Comparison of ENCODE assay signal across 27 cellular contexts in genomic region chr5:6319116-6319515, GRCh38. TPM values are rescaled to one million over a fixed set of nuclear protein-coding genes. Genes with fewer than 3 reads are reported as not detected.
A peak's percentile ranks its signal among the peaks of the same experiment; 100 is the strongest.
DNase-seq lines count a peak whose midpoint lies in the region; ATAC-seq, FAIRE-seq and TF ChIP-seq lines count a peak whose summit lies in the region.
"Had no signal": no experiment of that assay in that cellular context is flagged by ENCODE, and none has a peak within 500 bp of the region (broad histone marks: within the 10 kb centered on the region; RNA-seq: fewer than 3 reads in every experiment).

No MANE protein-coding gene starts in this region.

- H3K4me1 ChIP-seq in RWPE2 (ENCODE audit: insufficient read depth, poor library complexity, severe bottlenecking) (no peaks in the 10 kb centered on the region), GM23248 (ENCODE audit: insufficient read depth) (no peaks in the 10 kb centered on the region)
- H3K4me1 ChIP-seq: A549, HAP-1 had no signal

- no peaks in the 10 kb centered on the region for H3K9me3 ChIP-seq in RWPE2 (ENCODE audit: severe bottlenecking)
- H3K9me3 ChIP-seq in GM23248 (ENCODE audit: low read depth) = no peaks in the 10 kb centered on the region
- H3K9me3 ChIP-seq: HAP-1 had no signal

- WGBS in GM23248 (ENCODE audit: low coverage in 1 of 2, low lambda C conversion rate in 2 of 2, missing lambda C conversion rate in 2 of 2), 2 experiments = 39 to 44% methylated on average over 8 of the region's 8 CpGs

- DNase-seq in Daoy (ENCODE audit: low read depth) = peak; percentile 17
- peak; percentile 19 for DNase-seq in NCI-H69 (lab: John Stamatoyannopoulos, UW)
- no peak for DNase-seq in RWPE2 (ENCODE audit: low spot score)
- peak; percentile 47 for DNase-seq in urothelium cell line (ENCODE audit: low spot score)
- DNase-seq in GM23248 = no peak
- DNase-seq in DMS 273 (lab: John Stamatoyannopoulos, UW; ENCODE audit: unreplicated experiment) = no peak
- DNase-seq: C1 segment of cervical spinal cord; CD4-positive, alpha-beta memory T cell; COR-L47; DMS79 treated with DMSO at 0.1 percent for 48 hours; HFFc6; Kasumi-1; NCI-H1048; NCI-H1417; NCI-H1694 treated with DMSO at 0.1 percent for 48 hours; NCI-H524; OCI-M1; T-cell had no signal

- in situ Hi-C loops in GM23248 (cut with MboI) = no loop called here

- H3K27ac ChIP-seq in RWPE2 (ENCODE audit: poor library complexity, severe bottlenecking) = no peak overlapping the region
- H3K27ac ChIP-seq in GM23248 = no peak overlapping the region
- H3K27ac ChIP-seq: A549 had no signal

- H3K9me2 ChIP-seq in GM23248 (ENCODE audit: insufficient read depth) = no peaks in the 10 kb centered on the region

- H3K4me3 ChIP-seq in RWPE2 (ENCODE audit: severe bottlenecking) = no peak overlapping the region
- H3K4me3 ChIP-seq in GM23248 = no peak overlapping the region
- H3K4me3 ChIP-seq: A549, GM23338, HAP-1, K562 had no signal

- no peak overlapping the region for H3K9ac ChIP-seq in GM23248

- no peaks in the 10 kb centered on the region for H3F3A ChIP-seq in GM23248 (ENCODE audit: insufficient read depth)

- ATAC-seq in RWPE2 (ENCODE audit: low read depth) = peak; percentile 28; the same call in 1 of the 3 replicates
- ATAC-seq in GM19467 (IDR thresholded peaks at IDR 0.05; ENCODE audit: unreplicated experiment) = no peak
- ATAC-seq: A549, GM23338, K562, Right ventricle myocardium inferior, T-cell had no signal

- H3K27me3 ChIP-seq in RWPE2 (ENCODE audit: insufficient read depth, poor library complexity, severe bottlenecking) (no peaks in the 10 kb centered on the region), GM23248 (replicated peaks; ENCODE audit: insufficient read depth) (no peaks in the 10 kb centered on the region)

- no peaks in the 10 kb centered on the region for H3K79me2 ChIP-seq in GM23248 (ENCODE audit: insufficient read depth)

- H3K4me2 ChIP-seq in GM23248 (ENCODE audit: unreplicated experiment) = no peak overlapping the region
- H3K4me2 ChIP-seq: A549, GM23338 had no signal

- no peak for TF ChIP-seq CTCF in RWPE2 (IDR thresholded peaks at IDR 0.05; ENCODE audit: poor library complexity, severe bottlenecking)

- H3K36me3 ChIP-seq in RWPE2 (ENCODE audit: low read depth) (no peaks in the 10 kb centered on the region), GM23248 (ENCODE audit: low read depth) (no peaks in the 10 kb centered on the region)
- H3K36me3 ChIP-seq: HAP-1 had no signal

- no peak overlapping the region for H2AFZ ChIP-seq in GM23248
- H2AFZ ChIP-seq: GM23338 had no signal

- no peak for FAIRE-seq in urothelium cell line (lab: Jason Lieb, UNC)
- FAIRE-seq: A549, GM12892, HTR-8/SVneo, K562, RCC 7860 had no signal

- no peaks in the 10 kb centered on the region for H4K20me1 ChIP-seq in GM23248 (ENCODE audit: insufficient read depth)

RNA-seq across cellular contexts. Expression of gene MED10, which starts 59.2 kb away (rescaled TPM):
- 15.1 and 20.1 TPM in 2 replicates for total RNA-seq in Daoy (2014; rRNA removed; shearing (Covaris generic))
- 11.5 and 27.2 TPM in 2 replicates for total RNA-seq in GM23248 (2014; rRNA removed; shearing (Covaris generic))
- 114 and 117 TPM in 2 replicates for polyA plus RNA-seq in GM23248 (2016; fragmentation: Nextera tagmentation; extraction: Ambion mirVana)

Comparison
In these comparisons a context has a peak if more than half of its experiments do, and no peak if none do; other contexts are left out.
1. DNase-seq: peak in Daoy (single experiment), NCI-H69 (single experiment) and urothelium cell line (single experiment); none in RWPE2 (single experiment), GM23248 (single experiment) and DMS 273 (single experiment).